In genomic region chrX:24646745-24647182, GRCh38 we compare ENCODE assay signal across 8 cellular contexts. TPM values are rescaled to one million over a fixed set of nuclear protein-coding genes. Genes with fewer than 3 reads are reported as not detected.
A peak's percentile ranks its signal among the peaks of the same experiment; 100 is the strongest.
DNase-seq lines count a peak whose midpoint lies in the region; ATAC-seq and TF ChIP-seq lines count a peak whose summit lies in the region.

No MANE protein-coding gene starts in this region.

- ATAC-seq in CD4-positive, alpha-beta T cell (ENCODE audit: poor library complexity): peak; percentile 43

- H3K36me3 Mint-ChIP-seq in CD4-positive, alpha-beta T cell (ENCODE audit: low read depth): no peaks in the 10 kb centered on the region
- H3K36me3 Mint-ChIP-seq in osteocyte (ENCODE audit: unreplicated experiment): no peaks in the 10 kb centered on the region

- no peaks in the 10 kb centered on the region for H3K9me3 Mint-ChIP-seq in CD4-positive, alpha-beta T cell
- no peaks in the 10 kb centered on the region for H3K9me3 Mint-ChIP-seq in osteocyte (ENCODE audit: unreplicated experiment)

- H3K79me2 ChIP-seq in fibroblast of lung (ENCODE audit: control insufficient read depth, insufficient read depth, low read length): no peaks in the 10 kb centered on the region

- no peaks in the 10 kb centered on the region for H3K4me1 ChIP-seq in fibroblast of lung (ENCODE audit: control insufficient read depth, extremely low read depth, insufficient read depth, low read length)

- H3K4me3 Mint-ChIP-seq in CD4-positive, alpha-beta T cell: peak overlapping the region; percentile 86
- H3K4me3 Mint-ChIP-seq in osteocyte (ENCODE audit: unreplicated experiment): peak overlapping the region; percentile 70

- intact Hi-C loops in CD4-positive, alpha-beta T cell (cut with DNase I, micrococcal nuclease): no loop called here

- H3K9me3 ChIP-seq in CD4-positive, alpha-beta T cell (ENCODE audit: control insufficient read depth, low read length): no peaks in the 10 kb centered on the region
- no peaks in the 10 kb centered on the region for H3K9me3 ChIP-seq in fibroblast of lung (ENCODE audit: control insufficient read depth, insufficient read depth, low read depth, low read length)

- H3K27me3 Mint-ChIP-seq in CD4-positive, alpha-beta T cell: peaks cover 16% of the 10 kb centered on the region
- H3K27me3 Mint-ChIP-seq in osteocyte (ENCODE audit: unreplicated experiment): peaks cover 32% of the 10 kb centered on the region

- no peak overlapping the region for H3K27ac Mint-ChIP-seq in CD4-positive, alpha-beta T cell
- peak overlapping the region; percentile 76 for H3K27ac Mint-ChIP-seq in osteocyte (ENCODE audit: unreplicated experiment)

- CTCF ChIA-PET in CD4-positive, alpha-beta T cell (lab: Charles Lee): no interaction called here

- POLR2A ChIA-PET in CD4-positive, alpha-beta T cell (lab: Charles Lee): interaction anchor here (0.7 kb wide), 1 partner anchor 204 kb away, joined by 3 read pairs; no protein-coding TSS in a partner anchor

- H3K27ac ChIP-seq in CD4-positive, alpha-beta T cell (ENCODE audit: low read depth, low read length): no peak overlapping the region
- H3K27ac ChIP-seq in fibroblast of lung (ENCODE audit: insufficient read depth, low read length): no peak overlapping the region

- peaks cover 16% of the 10 kb centered on the region for H3K4me1 Mint-ChIP-seq in CD4-positive, alpha-beta T cell (ENCODE audit: low read depth)
- H3K4me1 Mint-ChIP-seq in osteocyte (ENCODE audit: unreplicated experiment): peaks cover 20% of the 10 kb centered on the region

- no peak for DNase-seq in CD4-positive, alpha-beta T cell
- DNase-seq in H7 (peak; percentile 43), RPMI7951 (ENCODE audit: low read depth) (peak; percentile 27), fibroblast of lung (ENCODE audit: low read depth in 2 of 2) (peak; percentile 14 to 17), osteocyte (ENCODE audit: extremely low spot score, unreplicated experiment) (no peak), NCI-H2196 treated with DMSO at 0.1 percent for 48 hours (lab: John Stamatoyannopoulos, UW; ENCODE audit: unreplicated experiment) (no peak), RKO (ENCODE audit: low spot score) (no peak), ureter (ENCODE audit: low spot score) (no peak)

- no peak for TF ChIP-seq CTCF in CD4-positive, alpha-beta T cell (IDR thresholded peaks at IDR 0.05)
- TF ChIP-seq CTCF in fibroblast of lung (conservative IDR thresholded peaks at IDR 0.05 in 1 of 2, IDR thresholded peaks at IDR 0.05 in 1 of 2; ENCODE audit: low read depth in 1 of 2, low read length in 2 of 2) (no peak), osteocyte (IDR thresholded peaks at IDR 0.05) (no peak)

- H3K27me3 ChIP-seq in CD4-positive, alpha-beta T cell (ENCODE audit: control insufficient read depth, insufficient read depth, low read length): no peaks in the 10 kb centered on the region
- H3K27me3 ChIP-seq in H7 (ENCODE audit: control insufficient read depth, insufficient read depth, low read length) (no peaks in the 10 kb centered on the region), fibroblast of lung (ENCODE audit: control insufficient read depth, insufficient read depth, low read length) (no peaks in the 10 kb centered on the region)

- H2AFZ ChIP-seq in fibroblast of lung (ENCODE audit: low read length): peak overlapping the region; percentile 46

- no peaks in the 10 kb centered on the region; the same call in 1 of the 2 replicates for H3K36me3 ChIP-seq in H7 (replicated peaks; ENCODE audit: control insufficient read depth, insufficient read depth, low read length)
- no peaks in the 10 kb centered on the region for H3K36me3 ChIP-seq in fibroblast of lung (ENCODE audit: control insufficient read depth, insufficient read depth, low read length)

- no peaks in the 10 kb centered on the region for H4K20me1 ChIP-seq in fibroblast of lung (ENCODE audit: control insufficient read depth, extremely low read depth, insufficient read depth, low read length)

- peak overlapping the region; percentile 23 for H3K4me2 ChIP-seq in fibroblast of lung (ENCODE audit: extremely low read depth, insufficient read depth, low read length)

- H3K9ac ChIP-seq in fibroblast of lung (ENCODE audit: insufficient read depth, low read length): no peak overlapping the region

- H3K4me3 ChIP-seq in H7 (ENCODE audit: insufficient read depth, low read depth, low read length) (peak overlapping the region; percentile 41), fibroblast of lung (replicated peaks in 1 of 4; ENCODE audit: control extremely low read depth in 1 of 4, insufficient read depth in 1 of 4, low read depth in 3 of 4, low read length in 4 of 4) (peak overlapping the region in 3 of 4 experiments; percentile 6 to 50 (median 25))

RNA-seq across cellular contexts. Expression of gene PCYT1B, which starts 0.4 kb away (rescaled TPM):
- not detected for total RNA-seq in CD4-positive, alpha-beta T cell
- 17.4 and 22.9 TPM in 2 replicates for total RNA-seq in H7 (2014; rRNA removed; shearing (Covaris generic))
- 0.39 and 0.84 TPM in 2 replicates for total RNA-seq in RPMI7951 (2014; rRNA removed; shearing (Covaris generic))
- 0.17 and 0.51 TPM in 2 replicates for total RNA-seq in fibroblast of lung
- polyA plus RNA-seq in fibroblast of lung: 0.14 and 0.34 TPM in 2 replicates
- 0.07 and 0.13 TPM in 2 replicates for polyA plus RNA-seq in fibroblast of lung (2012)
- polyA minus RNA-seq in fibroblast of lung (ENCODE audit: low replicate concordance): 0.31 TPM in 1 of 2 replicates, not detected in the other
- 1.0 and 1.1 TPM in 2 replicates for total RNA-seq in osteocyte
- 0.78 TPM for total RNA-seq in ureter

RNA-seq across cellular contexts. Expression of gene POLA1, which starts 47.0 kb away (rescaled TPM):
- 1 to 10 TPM; 4.7 TPM for total RNA-seq in CD4-positive, alpha-beta T cell
- total RNA-seq in H7 (2014; rRNA removed; shearing (Covaris generic)): 36.7 and 54.7 TPM in 2 replicates
- total RNA-seq in RPMI7951 (2014; rRNA removed; shearing (Covaris generic)): 26.2 and 28.6 TPM in 2 replicates
- total RNA-seq in fibroblast of lung (9.2 and 10.3 TPM in 2 replicates), osteocyte (17.3 and 17.6 TPM in 2 replicates), ureter (14.6 TPM)
- 1.7 and 3.8 TPM in 2 replicates for polyA plus RNA-seq in fibroblast of lung
- polyA plus RNA-seq in fibroblast of lung (2012): 3.9 and 9.6 TPM in 2 replicates
- 11.3 TPM in 1 of 2 replicates, not detected in the other for polyA minus RNA-seq in fibroblast of lung (ENCODE audit: low replicate concordance)

Comparison
In these comparisons a context has a peak if more than half of its experiments do, and no peak if none do; other contexts are left out.
1. DNase-seq: peak in H7 (single experiment), RPMI7951 (single experiment) and fibroblast of lung (2 of 2); none in CD4-positive, alpha-beta T cell (0 of 10), osteocyte (single experiment), NCI-H2196 treated with DMSO at 0.1 percent for 48 hours (single experiment), RKO (single experiment) and ureter (single experiment).